21 cellular contexts compared by ENCODE assay signal in genomic region chr2:166091439-166091838, GRCh38. TPM values are rescaled to one million over a fixed set of nuclear protein-coding genes. Genes with fewer than 3 reads are reported as not detected.
A peak's percentile ranks its signal among the peaks of the same experiment; 100 is the strongest.
DNase-seq lines count a peak whose midpoint lies in the region; TF ChIP-seq lines count a peak whose summit lies in the region.
"Had no signal": no experiment of that assay in that cellular context is flagged by ENCODE, and none has a peak within 500 bp of the region (broad histone marks: within the 10 kb centered on the region; RNA-seq: fewer than 3 reads in every experiment).

No MANE protein-coding gene starts in this region.

- H3K27me3 ChIP-seq in endodermal cell (ENCODE audit: control insufficient read depth, insufficient read depth, low read length, poor library complexity, severe bottlenecking) (no peaks in the 10 kb centered on the region), neuron (ENCODE audit: insufficient read depth, low read length) (no peaks in the 10 kb centered on the region)
- H3K27me3 ChIP-seq: esophagus muscularis mucosa, spleen had no signal

- 79 to 82% methylated on average over 3 of the region's 3 CpGs for WGBS in endodermal cell (ENCODE audit: insufficient coverage in 1 of 2, insufficient read length in 1 of 2), 2 experiments

- no peaks in the 10 kb centered on the region for H3K4me1 Mint-ChIP-seq in endodermal cell
- H3K4me1 Mint-ChIP-seq in type B pancreatic cell (ENCODE audit: unreplicated experiment), result no peaks in the 10 kb centered on the region
- H3K4me1 Mint-ChIP-seq: memory B cell; stimulated activated naive CD8-positive, alpha-beta T cell treated with anti-CD3 and anti-CD28 coated beads, Interleukin-15, amount 100 ng/mL, for 72 hours had no signal

- peak overlapping the region; percentile 44 for H3K27ac Mint-ChIP-seq in endodermal cell
- no peak overlapping the region for H3K27ac Mint-ChIP-seq in type B pancreatic cell
- H3K27ac Mint-ChIP-seq: activated naive CD8-positive, alpha-beta T cell; memory B cell; stimulated activated naive CD8-positive, alpha-beta T cell treated with anti-CD3 and anti-CD28 coated beads, Interleukin-15, amount 100 ng/mL, for 72 hours; T-helper 1 cell treated with Interleukin-12 subunit alpha and Interleukin-12 subunit beta and Interleukin-4 antibody, amounts not matched to agents 30 μg/mL and 1 μg/mL, for 36 hours had no signal

- peak overlapping the region; percentile 61 for H3K4me3 ChIP-seq in SK-N-MC
- H3K4me3 ChIP-seq in endodermal cell (ENCODE audit: low read length), result no peak overlapping the region
- H3K4me3 ChIP-seq in neuron (ENCODE audit: low read length), result peak overlapping the region; percentile 27
- H3K4me3 ChIP-seq: coronary artery, esophagus muscularis mucosa, spleen had no signal

- no peak for TF ChIP-seq CTCF in endodermal cell (conservative IDR thresholded peaks at IDR 0.05)
- no peak for TF ChIP-seq CTCF in type B pancreatic cell (conservative IDR thresholded peaks at IDR 0.05)
- no peak for TF ChIP-seq CTCF in GM13977 (IDR thresholded peaks at IDR 0.05; ENCODE audit: extremely low read depth, insufficient read depth, missing control alignments)

- peak; percentile 15 for DNase-seq in NCI-H82 (lab: John Stamatoyannopoulos, UW)
- no peak for DNase-seq in NCI-H82 treated with DMSO at 0.1 percent for 48 hours (lab: John Stamatoyannopoulos, UW; ENCODE audit: unreplicated experiment)
- DNase-seq in SK-N-MC (ENCODE audit: low read depth, low spot score), result no peak
- no peak for DNase-seq in endodermal cell
- no peak for DNase-seq in cerebellum (ENCODE audit: low spot score)
- DNase-seq in type B pancreatic cell (ENCODE audit: extremely low spot score, unreplicated experiment), result no peak
- DNase-seq in GM13977 (ENCODE audit: low spot score), result no peak
- DNase-seq: activated CD4-positive, alpha-beta T cell treated with anti-CD3 and anti-CD28 coated beads for 4 hours; COR-L47; NCI-H1417 treated with DMSO at 0.1 percent for 48 hours; NCI-H524 treated with DMSO at 0.1 percent for 48 hours; RPMI8226; spleen; stimulated activated naive CD8-positive, alpha-beta T cell treated with anti-CD3 and anti-CD28 coated beads, Interleukin-15, amount 100 ng/mL, for 72 hours had no signal

- H2AFZ ChIP-seq in neuron (ENCODE audit: low read depth, low read length), result peak overlapping the region; percentile 85

- H3K4me1 ChIP-seq in endodermal cell (ENCODE audit: control insufficient read depth, insufficient read depth, low read length), result no peaks in the 10 kb centered on the region
- peaks cover 11% of the 10 kb centered on the region for H3K4me1 ChIP-seq in neuron (ENCODE audit: insufficient read depth, low read length)
- H3K4me1 ChIP-seq: spleen had no signal

- H3K36me3 ChIP-seq in SK-N-MC (ENCODE audit: insufficient read depth, low read length) (no peaks in the 10 kb centered on the region), endodermal cell (ENCODE audit: control insufficient read depth, insufficient read depth, low read length) (no peaks in the 10 kb centered on the region), neuron (ENCODE audit: insufficient read depth, low read length) (no peaks in the 10 kb centered on the region)
- H3K36me3 ChIP-seq: esophagus muscularis mucosa, spleen had no signal

- H3K9me3 Mint-ChIP-seq in endodermal cell (no peaks in the 10 kb centered on the region), type B pancreatic cell (no peaks in the 10 kb centered on the region)
- H3K9me3 Mint-ChIP-seq: memory B cell; stimulated activated naive CD8-positive, alpha-beta T cell treated with anti-CD3 and anti-CD28 coated beads, Interleukin-15, amount 100 ng/mL, for 72 hours; T-helper 1 cell treated with Interleukin-12 subunit alpha and Interleukin-12 subunit beta and Interleukin-4 antibody, amounts not matched to agents 30 μg/mL and 1 μg/mL, for 36 hours had no signal

- no peaks in the 10 kb centered on the region for H3K9me3 ChIP-seq in SK-N-MC (ENCODE audit: low read depth, low read length)
- H3K9me3 ChIP-seq in endodermal cell (ENCODE audit: control insufficient read depth, low read length), result no peaks in the 10 kb centered on the region
- H3K9me3 ChIP-seq in neuron (ENCODE audit: low read length), result no peaks in the 10 kb centered on the region
- H3K9me3 ChIP-seq: esophagus muscularis mucosa, spleen had no signal

- peak overlapping the region; percentile 44 for H3K27ac ChIP-seq in SK-N-MC
- no peak overlapping the region for H3K27ac ChIP-seq in endodermal cell (ENCODE audit: low read depth, low read length)
- H3K27ac ChIP-seq: coronary artery, esophagus muscularis mucosa, spleen had no signal

- H3K27me3 Mint-ChIP-seq in endodermal cell (ENCODE audit: insufficient read depth) (no peaks in the 10 kb centered on the region), type B pancreatic cell (no peaks in the 10 kb centered on the region)
- H3K27me3 Mint-ChIP-seq: activated naive CD8-positive, alpha-beta T cell; stimulated activated naive CD8-positive, alpha-beta T cell treated with anti-CD3 and anti-CD28 coated beads, Interleukin-15, amount 100 ng/mL, for 72 hours had no signal

- no peak overlapping the region for H3K4me3 Mint-ChIP-seq in endodermal cell
- H3K4me3 Mint-ChIP-seq in type B pancreatic cell, result no peak overlapping the region
- H3K4me3 Mint-ChIP-seq: activated naive CD8-positive, alpha-beta T cell; memory B cell; stimulated activated naive CD8-positive, alpha-beta T cell treated with anti-CD3 and anti-CD28 coated beads, Interleukin-15, amount 100 ng/mL, for 72 hours; T-helper 1 cell treated with Interleukin-12 subunit alpha and Interleukin-12 subunit beta and Interleukin-4 antibody, amounts not matched to agents 30 μg/mL and 1 μg/mL, for 36 hours had no signal

- peak overlapping the region; percentile 49 for H3K9ac ChIP-seq in SK-N-MC (ENCODE audit: insufficient read length)
- no peak overlapping the region for H3K9ac ChIP-seq in endodermal cell (ENCODE audit: extremely low read depth, low read length, poor library complexity, severe bottlenecking)

- H3K36me3 Mint-ChIP-seq in endodermal cell (ENCODE audit: low read depth), result no peaks in the 10 kb centered on the region
- H3K36me3 Mint-ChIP-seq in type B pancreatic cell, result no peaks in the 10 kb centered on the region
- H3K36me3 Mint-ChIP-seq: activated naive CD8-positive, alpha-beta T cell; memory B cell had no signal

- in situ Hi-C loops in GM13977 (cut with MboI; ENCODE audit: low pct_unique_long_range_greater_than_20kb, low sequenced_read_pairs, unreplicated experiment), result no loop called here

RNA-seq across cellular contexts. Expression of gene SCN1A, which starts 36.4 kb away (rescaled TPM):
- not detected for total RNA-seq in endodermal cell
- polyA plus RNA-seq in endodermal cell (2013, experiment 1 of 2), result 1.4 TPM
- polyA plus RNA-seq in endodermal cell (2013, experiment 2 of 2), result 1.7 TPM
- total RNA-seq in cerebellum, result 69.5 TPM
- 0.19 and 2.6 TPM in 2 replicates for total RNA-seq in type B pancreatic cell (ENCODE audit: low replicate concordance)
- total RNA-seq: spleen had no signal
- polyA plus RNA-seq: AG04450 had no signal

Comparison
In these comparisons a context has a peak if more than half of its experiments do, and no peak if none do; other contexts are left out.
1. RNA of gene SCN1A, which starts 36.4 kb away (total RNA-seq): 69.5 TPM in cerebellum (single experiment); 0.19 to 2.6 TPM in type B pancreatic cell and not detected in endodermal cell; every median in the first group is over 10 times any median in the second.